In genomic region chr6:963456-963855, GRCh38 we compare ENCODE assay signal across 10 cellular contexts.
"Had no signal": no experiment of that assay in that cellular context is flagged by ENCODE, and none has a peak within 500 bp of the region (broad histone marks: within the 10 kb centered on the region; RNA-seq: fewer than 3 reads in every experiment).

No MANE protein-coding gene starts in this region.

- H3K9ac ChIP-seq: GM23248 had no signal

- H3K36me3 Mint-ChIP-seq: IgD-negative memory B cell had no signal

- H3K36me3 ChIP-seq: HAP-1 had no signal

- H3K4me3 ChIP-seq: GM23248, HAP-1 had no signal

- ATAC-seq: HCT116, HepG2 had no signal

- H2AFZ ChIP-seq: GM23248 had no signal

- H3K9me3 ChIP-seq: HAP-1 had no signal

- H3K27ac Mint-ChIP-seq: HFFc6, IgD-negative memory B cell had no signal

- H3K4me3 Mint-ChIP-seq: HFFc6, IgD-negative memory B cell had no signal

- DNase-seq: GM23248, H7, HFFc6, KBM-7 had no signal

- H3K9me3 Mint-ChIP-seq: HFFc6 had no signal

- H3K4me1 Mint-ChIP-seq: IgD-negative memory B cell had no signal

- H3K27ac ChIP-seq: GM23248, HL-60 had no signal

- H3K4me1 ChIP-seq: HAP-1 had no signal

- FAIRE-seq: H1, HepG2 had no signal
